10 cellular contexts compared by ENCODE assay signal in genomic region chr13:113151745-113152707, GRCh38. TPM values are rescaled to one million over a fixed set of nuclear protein-coding genes. Genes with fewer than 3 reads are reported as not detected.
DNase-seq lines count a peak whose midpoint lies in the region; ATAC-seq lines count a peak whose summit lies in the region.
"Had no signal": no experiment of that assay in that cellular context is flagged by ENCODE, and none has a peak within 500 bp of the region (broad histone marks: within the 10 kb centered on the region; RNA-seq: fewer than 3 reads in every experiment).

No MANE protein-coding gene starts in this region.

- POLR2A ChIA-PET in activated CD4-positive, alpha-beta T cell treated with anti-CD3 and anti-CD28 coated beads for 36 hours (lab: Charles Lee): no interaction called here
- POLR2A ChIA-PET in activated naive CD8-positive, alpha-beta T cell treated with anti-CD3 and anti-CD28 coated beads, Interleukin-2, amount 10 ng/mL, durations not matched to agents 7 days and 5 days (lab: Charles Lee): no interaction called here

- H3K27ac ChIP-seq in iPS-20b (ENCODE audit: low read length) (no peak overlapping the region), subcutaneous abdominal adipose tissue (ENCODE audit: low read depth, low read length) (no peak overlapping the region)

- DNase-seq in activated CD4-positive, alpha-beta T cell treated with anti-CD3 and anti-CD28 coated beads for 36 hours: peak; percentile 54
- no peak for DNase-seq in activated CD4-positive, alpha-beta T cell treated with anti-CD3 and anti-CD28 coated beads for 1 hour
- DNase-seq in activated naive CD8-positive, alpha-beta T cell treated with anti-CD3 and anti-CD28 coated beads, Interleukin-2, amount 10 ng/mL, durations not matched to agents 7 days and 5 days: no peak
- DNase-seq in COLO668 (lab: John Stamatoyannopoulos, UW; ENCODE audit: unreplicated experiment) (no peak), GF-D8 (lab: John Stamatoyannopoulos, UW) (no peak), H4 (ENCODE audit: low spot score) (no peak)

- peak; percentile 69 for ATAC-seq in activated CD4-positive, alpha-beta T cell treated with anti-CD3 and anti-CD28 coated beads for 36 hours
- ATAC-seq in activated naive CD8-positive, alpha-beta T cell treated with anti-CD3 and anti-CD28 coated beads, Interleukin-2, amount 10 ng/mL, durations not matched to agents 7 days and 5 days (ENCODE audit: low read depth): no peak

- peak overlapping the region; percentile 70 for H3K27ac Mint-ChIP-seq in activated CD4-positive, alpha-beta T cell treated with anti-CD3 and anti-CD28 coated beads for 36 hours
- H3K27ac Mint-ChIP-seq in activated naive CD8-positive, alpha-beta T cell treated with anti-CD3 and anti-CD28 coated beads, Interleukin-2, amount 10 ng/mL, durations not matched to agents 7 days and 5 days: no peak overlapping the region

- H3K27me3 ChIP-seq in iPS-20b (ENCODE audit: insufficient read depth, low read length) (peaks cover 28% of the 10 kb centered on the region), subcutaneous abdominal adipose tissue (ENCODE audit: control insufficient read depth in 5 of 5, insufficient read depth in 4 of 5, low read length in 5 of 5) (peaks cover 0 to 6% (median 3%) of the 10 kb centered on the region in 5 donors)

- H3K9ac ChIP-seq in iPS-20b (ENCODE audit: low read depth, low read length) (no peak overlapping the region), subcutaneous abdominal adipose tissue (ENCODE audit: low read length in 5 of 5) (peak overlapping the region in 2 of 5 donors; percentile 61 to 78)

- H3K4me1 ChIP-seq in iPS-20b (ENCODE audit: insufficient read depth, low read length) (peaks cover 7% of the 10 kb centered on the region; the same call in 1 of the 2 replicates), subcutaneous abdominal adipose tissue (ENCODE audit: control insufficient read depth in 5 of 5, insufficient read depth in 5 of 5, low read length in 5 of 5) (peaks cover 0 to 24% (median 22%) of the 10 kb centered on the region in 5 donors)

- CTCF ChIA-PET in activated CD4-positive, alpha-beta T cell treated with anti-CD3 and anti-CD28 coated beads for 36 hours (lab: Charles Lee): no interaction called here

- peaks cover 2% of the 10 kb centered on the region for H3K36me3 Mint-ChIP-seq in activated CD4-positive, alpha-beta T cell treated with anti-CD3 and anti-CD28 coated beads for 36 hours (ENCODE audit: low read depth)
- H3K36me3 Mint-ChIP-seq in activated naive CD8-positive, alpha-beta T cell treated with anti-CD3 and anti-CD28 coated beads, Interleukin-2, amount 10 ng/mL, durations not matched to agents 7 days and 5 days: peaks cover 8% of the 10 kb centered on the region

- H3K9me3 ChIP-seq in iPS-20b (ENCODE audit: insufficient read depth, low read depth, low read length) (no peaks in the 10 kb centered on the region), subcutaneous abdominal adipose tissue (ENCODE audit: control insufficient read depth in 5 of 5, low read length in 5 of 5) (no peaks in the 10 kb centered on the region)

- no peaks in the 10 kb centered on the region for H3K36me3 ChIP-seq in iPS-20b (ENCODE audit: insufficient read depth, low read depth, low read length)
- H3K36me3 ChIP-seq in subcutaneous abdominal adipose tissue (ENCODE audit: control insufficient read depth in 5 of 5, insufficient read depth in 5 of 5, low read length in 5 of 5): no peaks in the 10 kb centered on the region

- peaks cover 17% of the 10 kb centered on the region for H3K4me1 Mint-ChIP-seq in activated CD4-positive, alpha-beta T cell treated with anti-CD3 and anti-CD28 coated beads for 36 hours
- H3K4me1 Mint-ChIP-seq in activated naive CD8-positive, alpha-beta T cell treated with anti-CD3 and anti-CD28 coated beads, Interleukin-2, amount 10 ng/mL, durations not matched to agents 7 days and 5 days: peaks cover 16% of the 10 kb centered on the region

- intact Hi-C loops in activated CD4-positive, alpha-beta T cell treated with anti-CD3 and anti-CD28 coated beads for 36 hours (cut with DNase I, micrococcal nuclease): loop anchor here (5.0 kb wide), 3 partner anchors 55 to 210 kb away; partner anchors contain the start of genes CUL4A (in 1 of the 2), LAMP1 (in 1 of the 2) and PCID2 (in 1 of the 2)

- H3K4me3 Mint-ChIP-seq in activated CD4-positive, alpha-beta T cell treated with anti-CD3 and anti-CD28 coated beads for 36 hours: peak overlapping the region; percentile 67
- H3K4me3 Mint-ChIP-seq in activated naive CD8-positive, alpha-beta T cell treated with anti-CD3 and anti-CD28 coated beads, Interleukin-2, amount 10 ng/mL, durations not matched to agents 7 days and 5 days: peak overlapping the region; percentile 82

- H3K27me3 Mint-ChIP-seq in activated CD4-positive, alpha-beta T cell treated with anti-CD3 and anti-CD28 coated beads for 36 hours: peaks cover 13% of the 10 kb centered on the region
- H3K27me3 Mint-ChIP-seq in activated naive CD8-positive, alpha-beta T cell treated with anti-CD3 and anti-CD28 coated beads, Interleukin-2, amount 10 ng/mL, durations not matched to agents 7 days and 5 days: peaks cover 28% of the 10 kb centered on the region

- H3K4me3 ChIP-seq in iPS-20b (ENCODE audit: low read length): peak overlapping the region; percentile 67; the same call in 1 of the 2 replicates
- H3K4me3 ChIP-seq in subcutaneous abdominal adipose tissue (ENCODE audit: low read depth in 1 of 5, low read length in 5 of 5): peak overlapping the region in 4 of 5 donors; percentile 39 to 74 (median 68)

- H3K9me3 Mint-ChIP-seq in activated CD4-positive, alpha-beta T cell treated with anti-CD3 and anti-CD28 coated beads for 36 hours (ENCODE audit: low read depth): peaks cover 7% of the 10 kb centered on the region
- H3K9me3 Mint-ChIP-seq in activated naive CD8-positive, alpha-beta T cell treated with anti-CD3 and anti-CD28 coated beads, Interleukin-2, amount 10 ng/mL, durations not matched to agents 7 days and 5 days: peaks cover 11% of the 10 kb centered on the region

RNA-seq across cellular contexts. Expression of gene PROZ, which starts 6.4 kb away (rescaled TPM):
- not detected for total RNA-seq in activated CD4-positive, alpha-beta T cell treated with anti-CD3 and anti-CD28 coated beads for 36 hours
- total RNA-seq in activated naive CD8-positive, alpha-beta T cell treated with anti-CD3 and anti-CD28 coated beads, Interleukin-2, amount 10 ng/mL, durations not matched to agents 7 days and 5 days: not detected
- not detected in 2 replicates for total RNA-seq in H4 (2014; rRNA removed; shearing (Covaris generic))
- total RNA-seq: endothelial cell of umbilical vein, NCI-H460 had no signal

RNA-seq across cellular contexts. Expression of gene F10, which starts 29.4 kb away (rescaled TPM):
- total RNA-seq in activated CD4-positive, alpha-beta T cell treated with anti-CD3 and anti-CD28 coated beads for 36 hours: not detected
- total RNA-seq in activated naive CD8-positive, alpha-beta T cell treated with anti-CD3 and anti-CD28 coated beads, Interleukin-2, amount 10 ng/mL, durations not matched to agents 7 days and 5 days: not detected
- total RNA-seq in H4 (2014; rRNA removed; shearing (Covaris generic)): not detected in 2 replicates
- total RNA-seq: endothelial cell of umbilical vein had no signal

RNA-seq across cellular contexts. Expression of gene F7, which starts 46.4 kb away (rescaled TPM):
- total RNA-seq in activated CD4-positive, alpha-beta T cell treated with anti-CD3 and anti-CD28 coated beads for 36 hours: under 1 TPM; 0.11 to 0.12 TPM
- under 1 TPM in 1 of 2 experiments, not detected in 1; 0.31 TPM for total RNA-seq in activated naive CD8-positive, alpha-beta T cell treated with anti-CD3 and anti-CD28 coated beads, Interleukin-2, amount 10 ng/mL, durations not matched to agents 7 days and 5 days
- not detected in 2 replicates for total RNA-seq in H4 (2014; rRNA removed; shearing (Covaris generic))
- total RNA-seq: endothelial cell of umbilical vein had no signal

RNA-seq across cellular contexts. Expression of gene PCID2, which starts 56.4 kb away (rescaled TPM):
- 10 to 100 TPM; 66.7 to 72.8 TPM for total RNA-seq in activated CD4-positive, alpha-beta T cell treated with anti-CD3 and anti-CD28 coated beads for 36 hours
- total RNA-seq in activated naive CD8-positive, alpha-beta T cell treated with anti-CD3 and anti-CD28 coated beads, Interleukin-2, amount 10 ng/mL, durations not matched to agents 7 days and 5 days: 10 to 100 TPM; 59.3 to 60.8 TPM
- 62.4 and 68.1 TPM in 2 replicates for total RNA-seq in H4 (2014; rRNA removed; shearing (Covaris generic))

RNA-seq across cellular contexts. Expression of gene CUL4A, which starts 57.4 kb away (rescaled TPM):
- 10 to 100 TPM; 81.7 to 87.4 TPM for total RNA-seq in activated CD4-positive, alpha-beta T cell treated with anti-CD3 and anti-CD28 coated beads for 36 hours
- 10 to 100 TPM; 66.0 to 66.3 TPM for total RNA-seq in activated naive CD8-positive, alpha-beta T cell treated with anti-CD3 and anti-CD28 coated beads, Interleukin-2, amount 10 ng/mL, durations not matched to agents 7 days and 5 days
- total RNA-seq in H4 (2014; rRNA removed; shearing (Covaris generic)): 61.0 and 62.3 TPM in 2 replicates
